ENCODE assay signal across 8 cellular contexts in the genomic region with DNA sequence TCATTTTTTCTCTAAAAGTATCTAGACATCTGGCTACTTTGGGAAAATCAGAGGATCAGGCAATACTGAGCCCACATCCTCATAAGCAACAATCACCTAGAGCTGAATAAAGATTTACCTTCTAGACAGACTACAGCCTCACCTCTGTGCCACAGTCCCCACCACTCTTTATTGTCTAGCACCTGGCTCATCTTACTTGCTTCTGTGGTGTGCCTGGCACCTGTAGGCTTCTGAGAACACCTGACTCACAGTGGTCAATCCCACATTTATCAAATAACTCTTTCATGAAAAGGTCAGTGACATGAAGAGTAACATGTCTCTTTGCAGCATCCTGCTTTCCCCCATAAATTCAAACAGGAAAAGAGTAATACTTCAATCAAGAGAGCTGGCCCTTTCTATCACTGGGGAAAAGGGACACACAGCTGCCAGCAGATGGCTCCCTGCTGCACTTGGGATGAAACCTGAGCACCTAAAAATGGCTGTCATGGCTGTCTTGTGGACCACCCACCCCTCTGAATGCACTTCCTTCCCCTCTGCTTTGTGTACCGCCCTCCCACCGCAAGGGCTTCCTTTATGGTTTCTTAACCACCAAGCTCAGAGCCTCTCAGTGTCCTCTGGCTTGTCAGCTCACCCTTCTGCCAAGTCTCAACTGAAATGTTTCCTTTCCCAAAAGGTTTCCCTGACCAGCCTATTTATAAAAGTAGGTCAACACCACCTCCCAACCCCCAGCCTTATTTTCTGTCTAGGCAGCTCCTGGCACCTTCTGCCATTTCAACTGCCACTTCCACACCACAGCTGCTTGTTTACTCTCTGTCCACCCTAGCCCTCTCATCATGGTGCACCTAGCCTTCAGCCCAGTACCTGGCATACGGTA. TPM values are rescaled to one million over a fixed set of nuclear protein-coding genes. Genes with fewer than 3 reads are reported as not detected.
DNase-seq lines count a peak whose midpoint lies in the region; ATAC-seq and TF ChIP-seq lines count a peak whose summit lies in the region.

No MANE protein-coding gene starts in this region.

- peak overlapping the region in 1 of 4 donors; percentile 54 for H3K27ac ChIP-seq in esophagus squamous epithelium
- no peak overlapping the region for H3K27ac ChIP-seq in neural cell (ENCODE audit: low read length)

- H4K20me1 ChIP-seq in neural cell (ENCODE audit: insufficient read depth), result no peaks in the 10 kb centered on the region

- no peak overlapping the region for H3K4me3 ChIP-seq in esophagus squamous epithelium
- no peak overlapping the region for H3K4me3 ChIP-seq in neural cell (ENCODE audit: low read length)

- H3K27me3 ChIP-seq in esophagus squamous epithelium (no peaks in the 10 kb centered on the region), neural cell (ENCODE audit: insufficient read depth, low read depth, low read length) (no peaks in the 10 kb centered on the region)

- H3K9me3 ChIP-seq in esophagus squamous epithelium, result no peaks in the 10 kb centered on the region
- no peaks in the 10 kb centered on the region for H3K9me3 ChIP-seq in neural cell (ENCODE audit: low read length)

- no peak overlapping the region for H2AFZ ChIP-seq in neural cell (ENCODE audit: low read depth, low read length)

- no peak for TF ChIP-seq POLR2A in esophagus squamous epithelium (IDR thresholded peaks at IDR 0.05)

- intact Hi-C loops in esophagus squamous epithelium (cut with DNase I), result no loop called here

- H3K9ac ChIP-seq in neural cell (ENCODE audit: low read length), result no peak overlapping the region

- H3F3A ChIP-seq in neural cell (ENCODE audit: insufficient read depth, low read length, poor library complexity, severe bottlenecking), result no peaks in the 10 kb centered on the region

- H3K4me1 ChIP-seq in esophagus squamous epithelium, result peaks cover 0 to 11% (median 0%) of the 10 kb centered on the region in 3 donors

- H3K4me2 ChIP-seq in neural cell (ENCODE audit: low read length), result no peak overlapping the region

- H3K36me3 ChIP-seq in esophagus squamous epithelium, result peaks cover 22 to 100% (median 66%) of the 10 kb centered on the region in 3 donors
- H3K36me3 ChIP-seq in neural cell (ENCODE audit: insufficient read depth, low read length), result peaks cover 12% of the 10 kb centered on the region

- 24 to 52% methylated on average over 2 to 3 of the region's 3 CpGs for WGBS in esophagus squamous epithelium, 2 donors

- peak; percentile 25 to 55 (median 31) for TF ChIP-seq CTCF in esophagus squamous epithelium (IDR thresholded peaks at IDR 0.05)
- peak; percentile 65 for TF ChIP-seq CTCF in neural cell (IDR thresholded peaks at IDR 0.05; ENCODE audit: poor library complexity, severe bottlenecking)

- TF ChIP-seq RAD21 in neural cell (conservative IDR thresholded peaks at IDR 0.05), result peak; percentile 64

- no peaks in the 10 kb centered on the region for H3K9me2 ChIP-seq in neural cell (ENCODE audit: insufficient read depth, low read length)

- DNase-seq in NCI-H2171 treated with DMSO at 0.1 percent for 48 hours (lab: John Stamatoyannopoulos, UW) (peak; percentile 35), NCI-H2171 (lab: John Stamatoyannopoulos, UW) (no peak), NCI-H2227 treated with DMSO at 0.1 percent for 48 hours (lab: John Stamatoyannopoulos, UW) (peak; percentile 17), esophagus squamous epithelium (lab: John Stamatoyannopoulos, UW) (no peak)
- peak; percentile 53 for DNase-seq in activated CD8-positive, alpha-beta memory T cell treated with anti-CD3 and anti-CD28 coated beads, Interleukin-2, amount 50 U/mL, for 4 hours

- no peaks in the 10 kb centered on the region for H3K79me2 ChIP-seq in neural cell (replicated peaks; ENCODE audit: insufficient read depth, low read length)

- no peak for TF ChIP-seq EP300 in neural cell (conservative IDR thresholded peaks at IDR 0.05; ENCODE audit: poor library complexity, severe bottlenecking)

- ATAC-seq in HG03565 (IDR thresholded peaks at IDR 0.05; ENCODE audit: unreplicated experiment), result no peak
- no peak for ATAC-seq in HG03457 (IDR thresholded peaks at IDR 0.05; ENCODE audit: unreplicated experiment)

TF ChIP-seq in neural cell, 6 proteins besides CTCF, POLR2A, EP300 and RAD21:
- TF ChIP-seq MXI1 (conservative IDR thresholded peaks at IDR 0.05; ENCODE audit: poor library complexity, severe bottlenecking), result no peak
- no peak for TF ChIP-seq EZH2 (IDR thresholded peaks at IDR 0.05; ENCODE audit: borderline replicate concordance, insufficient read depth, low read length, poor library complexity, severe bottlenecking)
- no peak for TF ChIP-seq TAF1 (IDR thresholded peaks at IDR 0.05; ENCODE audit: low read depth)
- TF ChIP-seq POLR2AphosphoS5 (IDR thresholded peaks at IDR 0.05), result no peak
- peak; percentile 79 for TF ChIP-seq SMC3 (conservative IDR thresholded peaks at IDR 0.05; ENCODE audit: poor library complexity)
- TF ChIP-seq, protein P1, sequence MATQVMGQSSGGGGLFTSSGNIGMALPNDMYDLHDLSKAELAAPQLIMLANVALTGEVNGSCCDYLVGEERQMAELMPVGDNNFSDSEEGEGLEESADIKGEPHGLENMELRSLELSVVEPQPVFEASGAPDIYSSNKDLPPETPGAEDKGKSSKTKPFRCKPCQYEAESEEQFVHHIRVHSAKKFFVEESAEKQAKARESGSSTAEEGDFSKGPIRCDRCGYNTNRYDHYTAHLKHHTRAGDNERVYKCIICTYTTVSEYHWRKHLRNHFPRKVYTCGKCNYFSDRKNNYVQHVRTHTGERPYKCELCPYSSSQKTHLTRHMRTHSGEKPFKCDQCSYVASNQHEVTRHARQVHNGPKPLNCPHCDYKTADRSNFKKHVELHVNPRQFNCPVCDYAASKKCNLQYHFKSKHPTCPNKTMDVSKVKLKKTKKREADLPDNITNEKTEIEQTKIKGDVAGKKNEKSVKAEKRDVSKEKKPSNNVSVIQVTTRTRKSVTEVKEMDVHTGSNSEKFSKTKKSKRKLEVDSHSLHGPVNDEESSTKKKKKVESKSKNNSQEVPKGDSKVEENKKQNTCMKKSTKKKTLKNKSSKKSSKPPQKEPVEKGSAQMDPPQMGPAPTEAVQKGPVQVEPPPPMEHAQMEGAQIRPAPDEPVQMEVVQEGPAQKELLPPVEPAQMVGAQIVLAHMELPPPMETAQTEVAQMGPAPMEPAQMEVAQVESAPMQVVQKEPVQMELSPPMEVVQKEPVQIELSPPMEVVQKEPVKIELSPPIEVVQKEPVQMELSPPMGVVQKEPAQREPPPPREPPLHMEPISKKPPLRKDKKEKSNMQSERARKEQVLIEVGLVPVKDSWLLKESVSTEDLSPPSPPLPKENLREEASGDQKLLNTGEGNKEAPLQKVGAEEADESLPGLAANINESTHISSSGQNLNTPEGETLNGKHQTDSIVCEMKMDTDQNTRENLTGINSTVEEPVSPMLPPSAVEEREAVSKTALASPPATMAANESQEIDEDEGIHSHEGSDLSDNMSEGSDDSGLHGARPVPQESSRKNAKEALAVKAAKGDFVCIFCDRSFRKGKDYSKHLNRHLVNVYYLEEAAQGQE (IDR thresholded peaks at IDR 0.05; ENCODE audit: borderline replicate concordance), result no peak

RNA-seq across cellular contexts. Expression of a gene that starts 9.3 kb away (rescaled TPM):
- total RNA-seq in esophagus squamous epithelium, result 10 to 100 TPM; 21.6 to 27.1 (median 25.8) TPM
- polyA plus RNA-seq in neural cell, result 24.9 and 49.8 TPM in 2 replicates
- 46.5 and 53.3 TPM in 2 replicates for polyA minus RNA-seq in neural cell

RNA-seq across cellular contexts. Expression of a gene that starts 19.2 kb away (rescaled TPM):
- 10 to 100 TPM; 11.4 to 27.3 (median 13.6) TPM for total RNA-seq in esophagus squamous epithelium
- polyA plus RNA-seq in neural cell, result 29.3 and 33.9 TPM in 2 replicates
- 36.8 and 39.7 TPM in 2 replicates for polyA minus RNA-seq in neural cell

RNA-seq across cellular contexts. Expression of a gene that starts 19.3 kb away (rescaled TPM):
- total RNA-seq in esophagus squamous epithelium, result 10 to 100 TPM; 21.9 to 28.5 (median 24.5) TPM
- polyA plus RNA-seq in neural cell, result 51.9 and 54.1 TPM in 2 replicates
- polyA minus RNA-seq in neural cell, result 54.5 and 56.6 TPM in 2 replicates

Comparison
In these comparisons a context has a peak if more than half of its experiments do, and no peak if none do; other contexts are left out.
1. DNase-seq: peak in NCI-H2171 treated with DMSO at 0.1 percent for 48 hours (single experiment), NCI-H2227 treated with DMSO at 0.1 percent for 48 hours (single experiment) and activated CD8-positive, alpha-beta memory T cell treated with anti-CD3 and anti-CD28 coated beads, Interleukin-2, amount 50 U/mL, for 4 hours (single experiment); none in NCI-H2171 (single experiment) and esophagus squamous epithelium (single experiment).